23 cellular contexts compared by ENCODE assay signal in genomic region chr20:15977758-15978157, GRCh38.
DNase-seq lines count a peak whose midpoint lies in the region; ATAC-seq and TF ChIP-seq lines count a peak whose summit lies in the region.
"Had no signal": no experiment of that assay in that cellular context is flagged by ENCODE, and none has a peak within 500 bp of the region (broad histone marks: within the 10 kb centered on the region; RNA-seq: fewer than 3 reads in every experiment).

No MANE protein-coding gene starts in this region.

- H2BK12ac ChIP-seq in H9 (ENCODE audit: insufficient read length, low read depth, low read length) (no peak overlapping the region), mesenchymal stem cell (ENCODE audit: low read length in 2 of 2) (no peak overlapping the region)

- H3K14ac ChIP-seq in H9 (ENCODE audit: insufficient read depth, low read length) (no peak overlapping the region), mesenchymal stem cell (ENCODE audit: low read length in 2 of 2) (no peak overlapping the region)

- H3K4me3 ChIP-seq in OCI-LY3 (ENCODE audit: low read length) (peak overlapping the region; percentile 49), mesenchymal stem cell (ENCODE audit: insufficient read depth in 1 of 2, low read depth in 1 of 2, low read length in 2 of 2) (no peak overlapping the region)
- H3K4me3 ChIP-seq in CD8-positive, alpha-beta memory T cell (ENCODE audit: low read length) = no peak overlapping the region
- H3K4me3 ChIP-seq: HAP-1 had no signal

- CTCF ChIA-PET in Calu3 (lab: Charles Lee) = no interaction called here
- CTCF ChIA-PET in CD8-positive, alpha-beta memory T cell (lab: Charles Lee) = no interaction called here

- no peak overlapping the region for H2BK20ac ChIP-seq in H9 (ENCODE audit: low read depth, low read length, poor library complexity, severe bottlenecking)

- H3K9ac ChIP-seq in H9 (ENCODE audit: extremely low read depth, insufficient read length, low read length) (no peak overlapping the region), OCI-LY3 (ENCODE audit: low read length) (no peak overlapping the region), mesenchymal stem cell (ENCODE audit: low read length) (no peak overlapping the region)
- H3K9ac ChIP-seq: KMS-11 had no signal

- H3K9me3 Mint-ChIP-seq in Calu3 (ENCODE audit: low read depth, unreplicated experiment) (no peaks in the 10 kb centered on the region), H9 (peaks cover 21 to 22% of the 10 kb centered on the region in 2 experiments)
- H3K9me3 Mint-ChIP-seq in CD8-positive, alpha-beta memory T cell = peaks cover 4 to 35% (median 14%) of the 10 kb centered on the region in 5 donors

- H2AFZ ChIP-seq in H9 (ENCODE audit: low read length) = no peak overlapping the region
- H2AFZ ChIP-seq in OCI-LY3 (ENCODE audit: low read depth, low read length) = no peak overlapping the region
- no peak overlapping the region for H2AFZ ChIP-seq in mesenchymal stem cell (ENCODE audit: low read depth, low read length)

- peaks cover 16% of the 10 kb centered on the region for H3K4me1 Mint-ChIP-seq in Calu3 (ENCODE audit: low read depth, unreplicated experiment)
- H3K4me1 Mint-ChIP-seq in H9 = peaks cover 48 to 50% of the 10 kb centered on the region in 2 experiments
- no peaks in the 10 kb centered on the region for H3K4me1 Mint-ChIP-seq in CD8-positive, alpha-beta memory T cell

- POLR2A ChIA-PET in CD8-positive, alpha-beta memory T cell (lab: Charles Lee) = no interaction called here

- DNase-seq in Calu3 (no peak), H9 (no peak), mesenchymal stem cell (no peak), SW 1271 (lab: John Stamatoyannopoulos, UW) (no peak), OCI-M2 (lab: John Stamatoyannopoulos, UW; ENCODE audit: unreplicated experiment) (no peak)
- no peak for DNase-seq in CD8-positive, alpha-beta memory T cell
- DNase-seq: BE2C; HFFc6; NCI-H1092 treated with DMSO at 0.1 percent for 48 hours; NCI-H1436; NCI-H187; NCI-H2107; NCI-H524 treated with DMSO at 0.1 percent for 48 hours; NCI-H774; NK-92 treated with Interleukin-12 subunit alpha and Interleukin-12 subunit beta, amount 100 ng/mL, for 24 hours; Right ventricle myocardium superior; RPMI8226 had no signal

- ATAC-seq in HG02571 (IDR thresholded peaks at IDR 0.05; ENCODE audit: unreplicated experiment) = no peak

- H3K36me3 Mint-ChIP-seq in Calu3 (ENCODE audit: insufficient read depth, unreplicated experiment) = peaks cover 10% of the 10 kb centered on the region
- H3K36me3 Mint-ChIP-seq in H9 (ENCODE audit: insufficient read depth in 1 of 3, low read depth in 3 of 3) = peaks cover 14 to 26% (median 26%) of the 10 kb centered on the region in 3 experiments
- peaks cover 0 to 1% (median 0%) of the 10 kb centered on the region in 3 donors for H3K36me3 Mint-ChIP-seq in CD8-positive, alpha-beta memory T cell

- H4K8ac ChIP-seq in H9 (replicated peaks; ENCODE audit: insufficient read length, low read depth, low read length) (no peak overlapping the region), mesenchymal stem cell (ENCODE audit: low read length) (no peak overlapping the region)

- H2BK15ac ChIP-seq in H9 (ENCODE audit: low read depth, low read length) = no peak overlapping the region
- H2BK15ac ChIP-seq in mesenchymal stem cell (ENCODE audit: low read depth, poor library complexity, severe bottlenecking) = no peak overlapping the region

- peak overlapping the region; percentile 96 for H3K27ac Mint-ChIP-seq in Calu3 (ENCODE audit: unreplicated experiment)
- peak overlapping the region; percentile 90 to 99 (median 98) for H3K27ac Mint-ChIP-seq in H9
- H3K27ac Mint-ChIP-seq in CD8-positive, alpha-beta memory T cell = no peak overlapping the region
- H3K27ac Mint-ChIP-seq: HFFc6, IgD-negative memory B cell had no signal

- H3K79me2 ChIP-seq in H9 (ENCODE audit: insufficient read depth, low read length) (no peaks in the 10 kb centered on the region), OCI-LY3 (ENCODE audit: low read length) (peaks cover 100% of the 10 kb centered on the region)

- peak overlapping the region; percentile 56 for H3K4me3 Mint-ChIP-seq in Calu3 (ENCODE audit: low read depth, unreplicated experiment)
- no peak overlapping the region; a peak in 1 of 5 replicates for H3K4me3 Mint-ChIP-seq in H9
- no peak overlapping the region for H3K4me3 Mint-ChIP-seq in CD8-positive, alpha-beta memory T cell
- H3K4me3 Mint-ChIP-seq: HFFc6 had no signal

- H3K4me1 ChIP-seq in H9 (ENCODE audit: insufficient read depth, low read length) (peaks cover 4% of the 10 kb centered on the region; the same call in 1 of the 2 replicates), OCI-LY3 (ENCODE audit: low read length) (peaks cover 66% of the 10 kb centered on the region), mesenchymal stem cell (ENCODE audit: control insufficient read depth, insufficient read depth, low read depth, low read length) (peaks cover 5% of the 10 kb centered on the region)
- H3K4me1 ChIP-seq in CD8-positive, alpha-beta memory T cell (ENCODE audit: insufficient read depth, low read length) = no peaks in the 10 kb centered on the region

- H3K27ac ChIP-seq in H9 (ENCODE audit: insufficient read length, low read depth, low read length) (no peak overlapping the region), OCI-LY3 (ENCODE audit: low read length) (peak overlapping the region; percentile 84), mesenchymal stem cell (ENCODE audit: low read length, poor library complexity, severe bottlenecking) (peak overlapping the region; percentile 4)
- no peak overlapping the region for H3K27ac ChIP-seq in CD8-positive, alpha-beta memory T cell (ENCODE audit: low read depth, low read length)
- H3K27ac ChIP-seq: 22Rv1, KMS-11 had no signal

- no peak overlapping the region for H4K91ac ChIP-seq in H9 (ENCODE audit: insufficient read length, low read depth, low read length)
- H4K91ac ChIP-seq in mesenchymal stem cell (ENCODE audit: low read length) = no peak overlapping the region

- H3K23me2 ChIP-seq in H9 (ENCODE audit: insufficient read length, low read depth, low read length, poor library complexity, severe bottlenecking) = no peaks in the 10 kb centered on the region

- H3K18ac ChIP-seq in H9 (ENCODE audit: insufficient read length, low read depth, low read length) (no peak overlapping the region), mesenchymal stem cell (ENCODE audit: low read depth in 1 of 2, low read length in 2 of 2) (no peak overlapping the region)

- H4K20me1 ChIP-seq in H9 (ENCODE audit: control insufficient read depth, insufficient read depth, insufficient read length) = no peaks in the 10 kb centered on the region
- peaks cover 49% of the 10 kb centered on the region for H4K20me1 ChIP-seq in OCI-LY3 (ENCODE audit: insufficient read depth, low read length)

- no peak overlapping the region for H3K56ac ChIP-seq in H9 (ENCODE audit: insufficient read length, low read depth, low read length)

- H3K23ac ChIP-seq in H9 (ENCODE audit: insufficient read length, low read depth, low read length) (no peak overlapping the region), mesenchymal stem cell (ENCODE audit: low read length in 2 of 2) (no peak overlapping the region)

- H3K79me1 ChIP-seq in H9 (ENCODE audit: insufficient read depth, low read depth, low read length, poor library complexity, severe bottlenecking) (no peaks in the 10 kb centered on the region), mesenchymal stem cell (replicated peaks; ENCODE audit: low read length, poor library complexity, severe bottlenecking) (no peaks in the 10 kb centered on the region)

- no peak overlapping the region for H4K5ac ChIP-seq in H9 (ENCODE audit: insufficient read length, low read depth, low read length)

- H3K4me2 ChIP-seq in H9 (ENCODE audit: insufficient read depth, insufficient read length, low read length) (no peak overlapping the region), OCI-LY3 (ENCODE audit: low read length) (peak overlapping the region; percentile 55), mesenchymal stem cell (ENCODE audit: low read length, poor library complexity, severe bottlenecking) (no peak overlapping the region)
- H3K4me2 ChIP-seq: KMS-11 had no signal

- H3K27me3 ChIP-seq in H9 (ENCODE audit: insufficient read depth, low read length) (no peaks in the 10 kb centered on the region), OCI-LY3 (ENCODE audit: low read depth, low read length) (no peaks in the 10 kb centered on the region), mesenchymal stem cell (ENCODE audit: control insufficient read depth in 1 of 2, insufficient read depth in 1 of 2, low read length in 2 of 2) (no peaks in the 10 kb centered on the region)
- no peaks in the 10 kb centered on the region for H3K27me3 ChIP-seq in CD8-positive, alpha-beta memory T cell (ENCODE audit: insufficient read depth, low read length, poor library complexity, severe bottlenecking)
- H3K27me3 ChIP-seq: BE2C had no signal

- H2BK120ac ChIP-seq in H9 (ENCODE audit: low read depth, low read length, poor library complexity, severe bottlenecking) = no peak overlapping the region
- no peak overlapping the region for H2BK120ac ChIP-seq in mesenchymal stem cell (ENCODE audit: low read depth, low read length)

- H3K27me3 Mint-ChIP-seq in Calu3 (ENCODE audit: unreplicated experiment) = no peaks in the 10 kb centered on the region
- H3K27me3 Mint-ChIP-seq in H9 (ENCODE audit: low read depth) = no peaks in the 10 kb centered on the region
- no peaks in the 10 kb centered on the region for H3K27me3 Mint-ChIP-seq in CD8-positive, alpha-beta memory T cell
- H3K27me3 Mint-ChIP-seq: IgD-negative memory B cell had no signal

- no peak overlapping the region for H3T11ph ChIP-seq in H9 (ENCODE audit: low read length)

- TF ChIP-seq CTCF in Calu3 (IDR thresholded peaks at IDR 0.05; ENCODE audit: unreplicated experiment) (no peak), H9 (conservative IDR thresholded peaks at IDR 0.05) (no peak), OCI-LY3 (IDR thresholded peaks at IDR 0.05; ENCODE audit: low read depth, low read length) (no peak)

- no TSS peak for BruUV-seq in Calu3 (replicated peaks; lab: Mats Ljungman, UMichigan)

- H3K4ac ChIP-seq in H9 (ENCODE audit: low read depth, low read length) (no peak overlapping the region), mesenchymal stem cell (ENCODE audit: low read depth in 1 of 2, low read length in 2 of 2) (no peak overlapping the region)

- intact Hi-C loops in Calu3 (cut with micrococcal nuclease; ENCODE audit: unreplicated experiment) = no loop called here

- no peak overlapping the region for H2AK5ac ChIP-seq in H9 (ENCODE audit: insufficient read length, low read length)
- H2AK5ac ChIP-seq in mesenchymal stem cell (ENCODE audit: low read length, severe bottlenecking) = peak overlapping the region; percentile 67

- no CpG with 5 or more reads among the region's 1 CpG for WGBS in H9 (ENCODE audit: extremely low coverage, insufficient read length, low lambda C conversion rate)
- WGBS in mesenchymal stem cell = 75% methylated on average over 1 of the region's 1 CpG

- H3K36me3 ChIP-seq in OCI-LY3 (replicated peaks; ENCODE audit: low read depth, low read length) (peaks cover 85% of the 10 kb centered on the region), mesenchymal stem cell (ENCODE audit: control insufficient read depth in 1 of 2, insufficient read depth in 2 of 2, low read depth in 1 of 2, low read length in 2 of 2) (no peaks in the 10 kb centered on the region)
- no peaks in the 10 kb centered on the region for H3K36me3 ChIP-seq in CD8-positive, alpha-beta memory T cell (ENCODE audit: insufficient read depth, low read length)
- H3K36me3 ChIP-seq: BE2C, HAP-1 had no signal

- H2BK5ac ChIP-seq in H9 (ENCODE audit: insufficient read length, low read length) = no peak overlapping the region
- H2BK5ac ChIP-seq in mesenchymal stem cell (ENCODE audit: low read depth, low read length, poor library complexity, severe bottlenecking) = no peak overlapping the region

- H3K9me3 ChIP-seq in H9 (ENCODE audit: control insufficient read depth, low read depth, low read length) = no peaks in the 10 kb centered on the region
- peaks cover 23% of the 10 kb centered on the region for H3K9me3 ChIP-seq in OCI-LY3 (ENCODE audit: insufficient read depth, low read length)
- peaks cover 3% of the 10 kb centered on the region for H3K9me3 ChIP-seq in mesenchymal stem cell (ENCODE audit: control insufficient read depth, low read length)
- H3K9me3 ChIP-seq in CD8-positive, alpha-beta memory T cell (ENCODE audit: low read length) = no peaks in the 10 kb centered on the region
- H3K9me3 ChIP-seq: BE2C had no signal

Comparison
In these comparisons a context has a peak if more than half of its experiments do, and no peak if none do; other contexts are left out.
1. H3K27ac Mint-ChIP-seq: peak in Calu3 (single experiment) and H9 (3 of 3); none in CD8-positive, alpha-beta memory T cell (0 of 8).
2. H3K27ac ChIP-seq: peak in OCI-LY3 (single experiment) and mesenchymal stem cell (single experiment); none in H9 (single experiment) and CD8-positive, alpha-beta memory T cell (single experiment).